14 cellular contexts compared by ENCODE assay signal in genomic region chr1:27000817-27001460, GRCh38. TPM values are rescaled to one million over a fixed set of nuclear protein-coding genes. Genes with fewer than 3 reads are reported as not detected.
DNase-seq lines count a peak whose midpoint lies in the region; ATAC-seq and TF ChIP-seq lines count a peak whose summit lies in the region.
"Had no signal": no experiment of that assay in that cellular context is flagged by ENCODE, and none has a peak within 500 bp of the region (broad histone marks: within the 10 kb centered on the region; RNA-seq: fewer than 3 reads in every experiment).

No MANE protein-coding gene starts in this region.

- DNase-seq in CD14-positive monocyte (ENCODE audit: low spot score) (peak; percentile 91), adipocyte (ENCODE audit: low read depth) (no peak), foreskin fibroblast (peak; percentile 84 to 91), prostate gland (ENCODE audit: low spot score) (no peak), cortex of kidney (lab: John Stamatoyannopoulos, UW) (no peak), NCI-H1436 treated with DMSO at 0.1 percent for 48 hours (lab: John Stamatoyannopoulos, UW) (no peak)
- no peak for DNase-seq in activated CD4-positive, alpha-beta T cell treated with anti-CD3 and anti-CD28 coated beads, Interleukin-2, amount 50 U/mL, for 1 hour
- DNase-seq: activated CD4-positive, alpha-beta T cell treated with anti-CD3 and anti-CD28 coated beads for 36 hours; activated naive CD4-positive, alpha-beta T cell treated with anti-CD3 and anti-CD28 coated beads, Interleukin-2, amount 50 U/mL, for 16 hours; CD8-positive, alpha-beta T cell; NCI-H2081 had no signal

- no peak for TF ChIP-seq POLR2A in prostate gland (IDR thresholded peaks at IDR 0.05)

- H3K27me3 ChIP-seq in adipocyte (replicated peaks; ENCODE audit: control insufficient read depth, insufficient read depth, low read length) = no peaks in the 10 kb centered on the region
- no peaks in the 10 kb centered on the region for H3K27me3 ChIP-seq in prostate gland (replicated peaks; ENCODE audit: insufficient read depth)

- H3K27me3 Mint-ChIP-seq in CD14-positive monocyte (ENCODE audit: low read depth in 3 of 3) = peaks cover 11 to 15% (median 15%) of the 10 kb centered on the region in 3 donors

- H3K27ac Mint-ChIP-seq in CD14-positive monocyte = peak overlapping the region; percentile 96 to 99 (median 98)
- H3K27ac Mint-ChIP-seq: activated CD4-positive, alpha-beta T cell treated with anti-CD3 and anti-CD28 coated beads for 36 hours; CD8-positive, alpha-beta T cell; natural killer cell treated with Interleukin-12 subunit alpha and Interleukin-12 subunit beta and Interleukin-15 and Interleukin-18, amount 100 ng/mL, for 72 hours had no signal

- H3K9me3 ChIP-seq in adipocyte (ENCODE audit: control insufficient read depth, low read length) (no peaks in the 10 kb centered on the region), prostate gland (no peaks in the 10 kb centered on the region)

- 82% methylated on average over 8 of the region's 8 CpGs for WGBS in prostate gland

- intact Hi-C loops in CD14-positive monocyte (cut with micrococcal nuclease) (loop anchor here (2.0 to 5.0 kb wide), 4 partner anchors 69 to 631 kb away; no protein-coding TSS in a partner anchor), prostate gland (cut with DNase I) (no loop called here)

- H3K36me3 ChIP-seq in adipocyte (ENCODE audit: control insufficient read depth, insufficient read depth, low read length, severe bottlenecking) (peaks cover 4% of the 10 kb centered on the region), prostate gland (no peaks in the 10 kb centered on the region)

- H3K9ac ChIP-seq in adipocyte (ENCODE audit: low read length) = peak overlapping the region; percentile 73

- peaks cover 0 to 8% of the 10 kb centered on the region in 2 donors for H3K36me3 Mint-ChIP-seq in CD14-positive monocyte
- H3K36me3 Mint-ChIP-seq: CD8-positive, alpha-beta T cell; natural killer cell treated with Interleukin-12 subunit alpha and Interleukin-12 subunit beta and Interleukin-15 and Interleukin-18, amount 100 ng/mL, for 72 hours had no signal

- H3K4me3 Mint-ChIP-seq in CD14-positive monocyte = peak overlapping the region in 1 of 2 donors; percentile 46
- H3K4me3 Mint-ChIP-seq: activated CD4-positive, alpha-beta T cell treated with anti-CD3 and anti-CD28 coated beads for 36 hours; CD8-positive, alpha-beta T cell; natural killer cell treated with Interleukin-12 subunit alpha and Interleukin-12 subunit beta and Interleukin-15 and Interleukin-18, amount 100 ng/mL, for 72 hours had no signal

- peaks cover 54% of the 10 kb centered on the region for H3K4me1 Mint-ChIP-seq in CD14-positive monocyte

- no peak for TF ChIP-seq CTCF in CD14-positive monocyte (IDR thresholded peaks at IDR 0.05)
- no peak for TF ChIP-seq CTCF in foreskin fibroblast (IDR thresholded peaks at IDR 0.05; ENCODE audit: low read depth, low read length)
- TF ChIP-seq CTCF in prostate gland (IDR thresholded peaks at IDR 0.05) = no peak

- peak overlapping the region; percentile 68 to 77 for H3K27ac ChIP-seq in prostate gland

- H3K4me1 ChIP-seq in adipocyte (ENCODE audit: control insufficient read depth, insufficient read depth, low read length) (peaks cover 69% of the 10 kb centered on the region), prostate gland (replicated peaks) (peaks cover 3% of the 10 kb centered on the region)

- no peak overlapping the region for H3K4me3 ChIP-seq in adipocyte (ENCODE audit: low read length)
- H3K4me3 ChIP-seq in foreskin fibroblast (ENCODE audit: low read depth in 1 of 2, low read length in 2 of 2) = no peak overlapping the region
- H3K4me3 ChIP-seq in prostate gland = no peak overlapping the region

- no peak for ATAC-seq in GM19324 (IDR thresholded peaks at IDR 0.05; ENCODE audit: low FRiP score, unreplicated experiment)
- ATAC-seq: activated CD4-positive, alpha-beta T cell treated with anti-CD3 and anti-CD28 coated beads for 36 hours; CD8-positive, alpha-beta T cell; natural killer cell treated with Interleukin-12 subunit alpha and Interleukin-12 subunit beta and Interleukin-15 and Interleukin-18, amount 100 ng/mL, for 72 hours had no signal

- peaks cover 0 to 3% (median 0%) of the 10 kb centered on the region in 7 donors for H3K9me3 Mint-ChIP-seq in CD14-positive monocyte
- H3K9me3 Mint-ChIP-seq: CD8-positive, alpha-beta T cell; natural killer cell treated with Interleukin-12 subunit alpha and Interleukin-12 subunit beta and Interleukin-15 and Interleukin-18, amount 100 ng/mL, for 72 hours had no signal

RNA-seq across cellular contexts. Expression of gene TRNP1, which starts 7.4 kb away (rescaled TPM):
- under 1 TPM; 0.55 to 0.92 TPM for polyA plus RNA-seq in CD14-positive monocyte
- 10 to 100 TPM; 21.1 to 30.6 TPM for total RNA-seq in prostate gland
- total RNA-seq: CD8-positive, alpha-beta T cell had no signal

RNA-seq across cellular contexts. Expression of gene TENT5B, which starts 11.7 kb away (rescaled TPM):
- polyA plus RNA-seq in CD14-positive monocyte = under 1 TPM; 0.27 to 0.58 TPM
- total RNA-seq in prostate gland = 10 to 100 TPM; 19.1 to 19.9 TPM
- total RNA-seq: activated CD4-positive, alpha-beta T cell treated with anti-CD3 and anti-CD28 coated beads for 36 hours; CD8-positive, alpha-beta T cell; frontal cortex; natural killer cell treated with Interleukin-12 subunit alpha and Interleukin-12 subunit beta and Interleukin-15 and Interleukin-18, amount 100 ng/mL, for 72 hours had no signal

RNA-seq across cellular contexts. Expression of gene KDF1, which starts 40.7 kb away (rescaled TPM):
- not detected for polyA plus RNA-seq in CD14-positive monocyte
- 10 to 100 TPM; 14.0 to 42.8 TPM for total RNA-seq in prostate gland
- total RNA-seq: frontal cortex; natural killer cell treated with Interleukin-12 subunit alpha and Interleukin-12 subunit beta and Interleukin-15 and Interleukin-18, amount 100 ng/mL, for 72 hours had no signal

Comparison
In these comparisons a context has a peak if more than half of its experiments do, and no peak if none do; other contexts are left out.
1. DNase-seq: peak in CD14-positive monocyte (single experiment) and foreskin fibroblast (2 of 2); none in adipocyte (single experiment), prostate gland (single experiment), activated CD4-positive, alpha-beta T cell treated with anti-CD3 and anti-CD28 coated beads, Interleukin-2, amount 50 U/mL, for 1 hour (single experiment), cortex of kidney (single experiment) and NCI-H1436 treated with DMSO at 0.1 percent for 48 hours (single experiment).